9 cellular contexts compared by ENCODE assay signal in genomic region chr5:176387384-176387925, GRCh38. TPM values are rescaled to one million over a fixed set of nuclear protein-coding genes. Genes with fewer than 3 reads are reported as not detected.
A peak's percentile ranks its signal among the peaks of the same experiment; 100 is the strongest.
DNase-seq lines count a peak whose midpoint lies in the region; ATAC-seq and TF ChIP-seq lines count a peak whose summit lies in the region.
"Had no signal": no experiment of that assay in that cellular context is flagged by ENCODE, and none has a peak within 500 bp of the region (broad histone marks: within the 10 kb centered on the region; RNA-seq: fewer than 3 reads in every experiment).

No MANE protein-coding gene starts in this region.

- H3K79me1 ChIP-seq in mesendoderm (ENCODE audit: low read length) = peaks cover 13% of the 10 kb centered on the region

- peak overlapping the region; percentile 96 for H3K56ac ChIP-seq in mesendoderm (ENCODE audit: low read length)

- H3K27ac ChIP-seq in left ventricle myocardium inferior (replicated peaks) (no peak overlapping the region), brain microvascular endothelial cell (peak overlapping the region; percentile 93), mesendoderm (ENCODE audit: low read depth, low read length) (no peak overlapping the region), vagina (no peak overlapping the region)

- no peaks in the 10 kb centered on the region for H3K27me3 ChIP-seq in left ventricle myocardium inferior (ENCODE audit: low read depth)
- H3K27me3 ChIP-seq in brain microvascular endothelial cell (replicated peaks) = no peaks in the 10 kb centered on the region
- H3K27me3 ChIP-seq in mesendoderm (ENCODE audit: insufficient read depth, low read length, poor library complexity) = no peaks in the 10 kb centered on the region
- H3K27me3 ChIP-seq in vagina = no peaks in the 10 kb centered on the region

- H3K36me3 ChIP-seq in left ventricle myocardium inferior (peaks cover 65% of the 10 kb centered on the region), brain microvascular endothelial cell (replicated peaks) (peaks cover 41% of the 10 kb centered on the region), mesendoderm (ENCODE audit: control insufficient read depth, insufficient read depth, low read length) (peaks cover 7% of the 10 kb centered on the region), vagina (peaks cover 0 to 55% of the 10 kb centered on the region in 2 donors)

- no peak overlapping the region for H4K8ac ChIP-seq in mesendoderm (ENCODE audit: low read depth, low read length)

- TF ChIP-seq CTCF in left ventricle myocardium inferior (IDR thresholded peaks at IDR 0.05; ENCODE audit: borderline replicate concordance) (no peak), brain microvascular endothelial cell (IDR thresholded peaks at IDR 0.05; ENCODE audit: low read depth, low read length, missing control alignments) (peak; percentile 30), vagina (IDR thresholded peaks at IDR 0.05) (no peak)

- no peak overlapping the region for H2BK120ac ChIP-seq in mesendoderm (ENCODE audit: low read depth, low read length)

- no peak overlapping the region for H3K18ac ChIP-seq in mesendoderm (ENCODE audit: low read length)

- in situ Hi-C loops in brain microvascular endothelial cell (cut with HindIII; ENCODE audit: low pct_ligation_motif_present, low sequenced_read_pairs) = no loop called here

- no peak for ATAC-seq in left cardiac atrium
- ATAC-seq in GM18520 (IDR thresholded peaks at IDR 0.05; ENCODE audit: unreplicated experiment) = no peak
- ATAC-seq in HG03565 (IDR thresholded peaks at IDR 0.05; ENCODE audit: unreplicated experiment) = no peak

- H3K4me3 ChIP-seq in left ventricle myocardium inferior (peak overlapping the region; percentile 87), brain microvascular endothelial cell (ENCODE audit: low read depth, low read length) (peak overlapping the region; percentile 96), mesendoderm (ENCODE audit: low read length) (peak overlapping the region; percentile 94), vagina (peak overlapping the region; percentile 76 to 84)

- H2AK5ac ChIP-seq in mesendoderm (ENCODE audit: low read length) = no peak overlapping the region

- H3K9me3 ChIP-seq in left ventricle myocardium inferior (replicated peaks) (no peaks in the 10 kb centered on the region), vagina (no peaks in the 10 kb centered on the region)

- H3K23ac ChIP-seq in mesendoderm (ENCODE audit: low read length) = no peak overlapping the region

- H4K5ac ChIP-seq in mesendoderm (ENCODE audit: low read length) = no peak overlapping the region

- H3K79me2 ChIP-seq in mesendoderm (ENCODE audit: control insufficient read depth, insufficient read depth, low read length) = peaks cover 20% of the 10 kb centered on the region

- intact Hi-C loops in left ventricle myocardium inferior (cut with micrococcal nuclease) = no loop called here
- intact Hi-C loops in left cardiac atrium (cut with DNase I) = no loop called here
- intact Hi-C loops in vagina (cut with DNase I) = no loop called here

- H3K9ac ChIP-seq in mesendoderm (ENCODE audit: low read length) = peak overlapping the region; percentile 94

- DNase-seq in left ventricle myocardium inferior = no peak
- DNase-seq in left cardiac atrium = no peak
- DNase-seq in brain microvascular endothelial cell = no peak
- peak; percentile 16 for DNase-seq in mesendoderm
- DNase-seq in vagina (ENCODE audit: extremely low spot score in 2 of 2) = no peak
- DNase-seq in putamen (ENCODE audit: low spot score) = no peak
- DNase-seq: NCI-H510A treated with DMSO at 0.1 percent for 48 hours had no signal

- H3K4me2 ChIP-seq in mesendoderm (ENCODE audit: low read length) = peak overlapping the region; percentile 90

- H3K4me1 ChIP-seq in left ventricle myocardium inferior = peaks cover 42% of the 10 kb centered on the region
- peaks cover 2% of the 10 kb centered on the region for H3K4me1 ChIP-seq in mesendoderm (ENCODE audit: control insufficient read depth, low read depth, low read length)
- H3K4me1 ChIP-seq in vagina = peaks cover 25% of the 10 kb centered on the region

- WGBS in mesendoderm (ENCODE audit: extremely low coverage, insufficient coverage, low lambda C conversion rate) = no CpG with 5 or more reads among the region's 8 CpGs

- no peak overlapping the region for H2BK15ac ChIP-seq in mesendoderm (replicated peaks; ENCODE audit: low read depth)

- no peak for TF ChIP-seq POLR2A in vagina (IDR thresholded peaks at IDR 0.05)

- no peak overlapping the region for H2BK5ac ChIP-seq in mesendoderm (ENCODE audit: low read length)

- no peak overlapping the region for H3K4ac ChIP-seq in mesendoderm (ENCODE audit: low read depth, low read length)

RNA-seq across cellular contexts. Expression of gene NOP16, which starts 0.9 kb away (rescaled TPM):
- total RNA-seq in left ventricle myocardium inferior = 19.1 TPM
- 10 to 100 TPM; 15.6 to 30.2 TPM for total RNA-seq in left cardiac atrium
- 98.4 TPM for polyA plus RNA-seq in mesendoderm (2013, experiment 1 of 2)
- polyA plus RNA-seq in mesendoderm (2013, experiment 2 of 2) = 97.6 TPM
- total RNA-seq in vagina = 48.6 TPM

RNA-seq across cellular contexts. Expression of gene HIGD2A, which starts 1.1 kb away (rescaled TPM):
- total RNA-seq in left ventricle myocardium inferior (217 TPM), left cardiac atrium (100 to 1,000 TPM; 159 to 166 TPM), vagina (124 TPM)
- polyA plus RNA-seq in mesendoderm (2013, experiment 1 of 2) = 170 TPM
- 166 TPM for polyA plus RNA-seq in mesendoderm (2013, experiment 2 of 2)

RNA-seq across cellular contexts. Expression of gene ARL10, which starts 22.2 kb away (rescaled TPM):
- total RNA-seq in left ventricle myocardium inferior (6.0 TPM), left cardiac atrium (1 to 10 TPM; 8.0 to 8.2 TPM), vagina (9.8 TPM)
- 1.9 TPM for polyA plus RNA-seq in mesendoderm (2013, experiment 1 of 2)
- polyA plus RNA-seq in mesendoderm (2013, experiment 2 of 2) = 2.3 TPM

RNA-seq across cellular contexts. Expression of gene KIAA1191, which starts 25.9 kb away (rescaled TPM):
- total RNA-seq in left ventricle myocardium inferior (91.6 TPM), left cardiac atrium (10 to 100 TPM; 79.6 to 86.0 TPM), vagina (99.4 TPM)
- polyA plus RNA-seq in mesendoderm (2013, experiment 1 of 2) = 69.6 TPM
- 66.6 TPM for polyA plus RNA-seq in mesendoderm (2013, experiment 2 of 2)

RNA-seq across cellular contexts. Expression of gene CLTB, which starts 28.9 kb away (rescaled TPM):
- total RNA-seq in left ventricle myocardium inferior (216 TPM), left cardiac atrium (100 to 1,000 TPM; 173 to 199 TPM), vagina (254 TPM)
- polyA plus RNA-seq in mesendoderm (2013, experiment 1 of 2) = 33.8 TPM
- 34.2 TPM for polyA plus RNA-seq in mesendoderm (2013, experiment 2 of 2)
